Comparison of ENCODE assay signal across 9 cellular contexts in the genomic region with DNA sequence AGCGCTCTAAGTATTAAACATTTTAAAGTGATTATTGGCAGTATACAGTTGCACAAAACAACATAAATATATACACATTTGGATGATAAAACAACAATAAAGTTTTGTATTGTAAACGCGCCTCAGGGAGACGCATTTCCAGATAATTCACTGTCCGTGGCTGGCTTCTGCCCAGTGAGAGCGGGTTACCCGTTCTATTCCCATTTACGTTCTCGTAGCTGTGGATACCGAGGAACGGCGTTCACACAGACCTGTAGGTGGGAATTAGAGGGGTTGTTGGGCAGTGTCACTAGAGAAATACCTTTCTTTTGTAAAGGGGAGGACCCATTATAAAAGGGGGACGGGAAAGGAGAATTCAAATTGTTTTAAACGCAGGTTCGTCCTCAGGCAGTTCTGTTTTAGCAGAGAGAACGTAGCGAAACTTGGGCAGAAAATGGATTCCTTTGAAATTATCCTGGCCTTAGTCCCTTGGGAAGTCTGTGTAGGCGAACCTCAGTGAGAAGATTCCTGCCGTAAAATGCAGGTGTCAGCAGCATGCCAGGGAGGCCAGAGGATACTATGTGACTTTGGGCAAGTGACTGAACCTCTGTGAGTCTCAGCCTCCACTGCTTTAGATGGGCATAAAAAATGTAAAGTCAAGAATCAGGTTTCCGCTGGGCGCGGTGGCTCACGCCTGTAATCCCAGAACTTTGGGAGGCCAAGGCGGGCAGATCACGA. TPM values are rescaled to one million over a fixed set of nuclear protein-coding genes. Genes with fewer than 3 reads are reported as not detected.
DNase-seq lines count a peak whose midpoint lies in the region; ATAC-seq and TF ChIP-seq lines count a peak whose summit lies in the region.
"Had no signal": no experiment of that assay in that cellular context is flagged by ENCODE, and none has a peak within 500 bp of the region (broad histone marks: within the 10 kb centered on the region; RNA-seq: fewer than 3 reads in every experiment).

No MANE protein-coding gene starts in this region.

- H3K4me3 Mint-ChIP-seq in CD4-positive, alpha-beta T cell, result peak overlapping the region; percentile 98
- peak overlapping the region; percentile 88 to 91 for H3K4me3 Mint-ChIP-seq in effector memory CD8-positive, alpha-beta T cell
- H3K4me3 Mint-ChIP-seq in nephron progenitor cell, result peak overlapping the region; percentile 93

- H3K4me1 Mint-ChIP-seq in CD4-positive, alpha-beta T cell (ENCODE audit: low read depth), result peaks cover 49% of the 10 kb centered on the region
- peaks cover 29 to 31% of the 10 kb centered on the region in 2 donors for H3K4me1 Mint-ChIP-seq in effector memory CD8-positive, alpha-beta T cell (ENCODE audit: low read depth in 2 of 2)
- peaks cover 26% of the 10 kb centered on the region for H3K4me1 Mint-ChIP-seq in nephron progenitor cell

- CTCF ChIA-PET in CD4-positive, alpha-beta T cell (lab: Charles Lee), result no interaction called here

- H3K27ac Mint-ChIP-seq in CD4-positive, alpha-beta T cell, result peak overlapping the region; percentile 97
- peak overlapping the region; percentile 96 for H3K27ac Mint-ChIP-seq in effector memory CD8-positive, alpha-beta T cell
- H3K27ac Mint-ChIP-seq in nephron progenitor cell, result peak overlapping the region; percentile 73

- H3K9me3 Mint-ChIP-seq in CD4-positive, alpha-beta T cell, result no peaks in the 10 kb centered on the region
- H3K9me3 Mint-ChIP-seq in effector memory CD8-positive, alpha-beta T cell, result no peaks in the 10 kb centered on the region
- H3K9me3 Mint-ChIP-seq in nephron progenitor cell, result no peaks in the 10 kb centered on the region

- no peak for TF ChIP-seq CTCF in CD4-positive, alpha-beta T cell (IDR thresholded peaks at IDR 0.05)
- TF ChIP-seq CTCF in nephron progenitor cell (IDR thresholded peaks at IDR 0.05), result no peak

- H3K9me3 ChIP-seq in CD4-positive, alpha-beta T cell (ENCODE audit: control insufficient read depth, low read length), result no peaks in the 10 kb centered on the region

- H3K36me3 Mint-ChIP-seq in CD4-positive, alpha-beta T cell (ENCODE audit: low read depth), result peaks cover 22% of the 10 kb centered on the region
- H3K36me3 Mint-ChIP-seq in effector memory CD8-positive, alpha-beta T cell (ENCODE audit: insufficient read depth), result peaks cover 23% of the 10 kb centered on the region
- no peaks in the 10 kb centered on the region for H3K36me3 Mint-ChIP-seq in nephron progenitor cell (ENCODE audit: low read depth)

- intact Hi-C loops in CD4-positive, alpha-beta T cell (cut with DNase I, micrococcal nuclease), result loop anchor here (2.0 to 5.0 kb wide), 7 partner anchors 41 to 1034 kb away; a partner anchor contains a TSS

- no peaks in the 10 kb centered on the region for H3K27me3 Mint-ChIP-seq in CD4-positive, alpha-beta T cell
- no peaks in the 10 kb centered on the region for H3K27me3 Mint-ChIP-seq in effector memory CD8-positive, alpha-beta T cell
- peaks cover 2% of the 10 kb centered on the region for H3K27me3 Mint-ChIP-seq in nephron progenitor cell (ENCODE audit: low read depth, poor library complexity)

- no peak for ATAC-seq in CD4-positive, alpha-beta T cell (ENCODE audit: poor library complexity)
- ATAC-seq in effector memory CD8-positive, alpha-beta T cell (replicated peaks), result no peak
- no peak for ATAC-seq in HG03342 (IDR thresholded peaks at IDR 0.05; ENCODE audit: unreplicated experiment)

- H3K27ac ChIP-seq in CD4-positive, alpha-beta T cell (ENCODE audit: low read depth, low read length), result peak overlapping the region; percentile 83

- POLR2A ChIA-PET in CD4-positive, alpha-beta T cell (lab: Charles Lee), result interaction anchor here (1.3 to 2.4 kb wide), 3 partner anchors 42 to 118 kb away, joined by 5 to 8 read pairs (median 7); a partner anchor contains a TSS

- no peak for DNase-seq in CD4-positive, alpha-beta T cell
- DNase-seq in NCI-H2227 (lab: John Stamatoyannopoulos, UW; ENCODE audit: unreplicated experiment), result peak; percentile 34
- no peak for DNase-seq in effector memory CD8-positive, alpha-beta T cell
- no peak for DNase-seq in nephron progenitor cell
- DNase-seq in NCI-H1930 (lab: John Stamatoyannopoulos, UW), result no peak
- no peak for DNase-seq in NCI-H2196 treated with DMSO at 0.1 percent for 48 hours (lab: John Stamatoyannopoulos, UW; ENCODE audit: unreplicated experiment)
- no peak for DNase-seq in mesenteric fat pad (ENCODE audit: low spot score)

- no peaks in the 10 kb centered on the region for H3K27me3 ChIP-seq in CD4-positive, alpha-beta T cell (ENCODE audit: control insufficient read depth, insufficient read depth, low read length)

RNA-seq across cellular contexts. Expression of a gene that starts 0.8 kb away (rescaled TPM):
- total RNA-seq in CD4-positive, alpha-beta T cell, result 1 to 10 TPM; 9.5 to 9.9 TPM
- 29.9 TPM for total RNA-seq in mesenteric fat pad

RNA-seq across cellular contexts. Expression of a gene that starts 36.5 kb away (rescaled TPM):
- not detected for total RNA-seq in CD4-positive, alpha-beta T cell
- not detected for total RNA-seq in mesenteric fat pad
- total RNA-seq: HT1080 had no signal

RNA-seq across cellular contexts. Expression of a gene that starts 40.0 kb away (rescaled TPM):
- total RNA-seq in CD4-positive, alpha-beta T cell, result 10 to 100 TPM; 12.8 to 13.4 TPM
- 9.0 TPM for total RNA-seq in mesenteric fat pad

RNA-seq across cellular contexts. Expression of a gene that starts 40.4 kb away (rescaled TPM):
- 100 to 1,000 TPM; 150 to 158 TPM for total RNA-seq in CD4-positive, alpha-beta T cell
- 258 TPM for total RNA-seq in mesenteric fat pad

RNA-seq across cellular contexts. Expression of a gene that starts 54.7 kb away (rescaled TPM):
- total RNA-seq in CD4-positive, alpha-beta T cell, result 10 to 100 TPM; 52.8 to 54.4 TPM
- 38.1 TPM for total RNA-seq in mesenteric fat pad
